ENCODE assay signal across 28 cellular contexts in the genomic region with DNA sequence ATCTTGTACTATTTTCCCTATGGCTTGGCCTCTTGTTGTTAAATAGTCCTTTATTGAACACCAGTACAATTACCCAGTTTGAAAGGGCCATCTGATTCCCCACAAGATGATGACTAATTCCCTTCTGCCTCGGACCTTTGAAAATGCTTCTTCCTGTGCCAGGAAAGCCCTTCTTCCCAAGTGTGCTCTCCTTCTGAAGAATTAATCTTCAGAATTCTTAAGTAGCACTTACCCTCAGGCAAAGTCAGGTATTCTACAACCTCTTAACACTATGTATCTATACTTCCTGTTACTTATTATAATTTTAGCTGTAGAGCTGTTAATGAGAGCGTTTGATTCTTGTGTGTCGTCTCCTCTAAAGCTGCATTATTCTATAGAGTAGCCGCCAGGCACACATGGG.
"Had no signal": no experiment of that assay in that cellular context is flagged by ENCODE, and none has a peak within 500 bp of the region (broad histone marks: within the 10 kb centered on the region; RNA-seq: fewer than 3 reads in every experiment).

No MANE protein-coding gene starts in this region.

- ATAC-seq: activated CD4-positive, CD25-positive, alpha-beta regulatory T cell treated with anti-CD3 and anti-CD28 coated beads, Interleukin-2, amount 50 U/mL, for 24 hours; left cardiac atrium; naive thymus-derived CD8-positive, alpha-beta T cell; pancreas; stimulated activated effector memory CD8-positive, alpha-beta T cell treated with anti-CD3 and anti-CD28 coated beads, Interleukin-12 subunit alpha, Interleukin-12 subunit beta, amount 100 ng/mL, for 72 hours had no signal

- H3K36me3 ChIP-seq: adrenal gland, esophagus muscularis mucosa, pancreas, prostate gland, sigmoid colon, stomach, thyroid gland, upper lobe of left lung, WERI-Rb-1 had no signal

- DNase-seq: activated CD4-positive, alpha-beta T cell treated with anti-CD3 and anti-CD28 coated beads for 48 hours; activated CD4-positive, alpha-beta T cell treated with anti-CD3 and anti-CD28 coated beads, Interleukin-2, amount 50 U/mL, for 48 hours; activated CD8-positive, alpha-beta memory T cell treated with anti-CD3 and anti-CD28 coated beads for 24 hours; activated effector memory CD4-positive, alpha-beta T cell treated with anti-CD3 and anti-CD28 coated beads, Interleukin-2, amount 50 U/mL, for 16 hours; activated naive CD4-positive, alpha-beta T cell treated with anti-CD3 and anti-CD28 coated beads for 36 hours; activated naive CD8-positive, alpha-beta T cell treated with anti-CD3 and anti-CD28 coated beads for 36 hours; activated T-cell treated with anti-CD3 and anti-CD28 coated beads, Interleukin-2, amount 50 U/mL, for 1 hour; adrenal gland; aorta; endodermal cell; left cardiac atrium; mesenchymal stem cell; naive thymus-derived CD8-positive, alpha-beta T cell; nucleus accumbens; pancreas; retina; sigmoid colon; small intestine; stimulated activated CD4-positive, alpha-beta T cell treated with anti-CD3 and anti-CD28 coated beads, Interleukin-4, amount 100 ng/mL, for 24 hours; stomach; T-helper 9 cell; thyroid gland; upper lobe of left lung; WERI-Rb-1 had no signal

- H3K27me3 ChIP-seq: adrenal gland, esophagus muscularis mucosa, pancreas, sigmoid colon, stomach, thyroid gland, upper lobe of left lung had no signal

- H3K4me1 ChIP-seq: adrenal gland, esophagus muscularis mucosa, pancreas, prostate gland, sigmoid colon, stomach, thyroid gland, upper lobe of left lung had no signal

- H3K9me3 ChIP-seq: adrenal gland, esophagus muscularis mucosa, pancreas, prostate gland, stomach, thyroid gland, upper lobe of left lung had no signal

- H3K27ac ChIP-seq: adrenal gland, esophagus muscularis mucosa, pancreas, prostate gland, sigmoid colon, stomach, thyroid gland, upper lobe of left lung, WERI-Rb-1 had no signal

- H3K4me3 ChIP-seq: adrenal gland, esophagus muscularis mucosa, pancreas, prostate gland, sigmoid colon, stomach, thyroid gland, upper lobe of left lung had no signal
